Comparison of ENCODE assay signal across 28 cellular contexts in genomic region chr1:43818691-43819090, GRCh38.
"Had no signal": no experiment of that assay in that cellular context is flagged by ENCODE, and none has a peak within 500 bp of the region (broad histone marks: within the 10 kb centered on the region; RNA-seq: fewer than 3 reads in every experiment).

No MANE protein-coding gene starts in this region.

- H3K36me3 ChIP-seq: adrenal gland had no signal

- H3K4me3 ChIP-seq: adrenal gland, Peyer's patch, SJSA1 had no signal

- FAIRE-seq: TTC549 had no signal

- H3K27ac ChIP-seq: adrenal gland, Peyer's patch, SJSA1, VCaP had no signal

- H3K27me3 Mint-ChIP-seq: activated CD4-positive, alpha-beta T cell treated with anti-CD3 and anti-CD28 coated beads for 36 hours; activated CD8-positive, alpha-beta T cell treated with anti-CD3 and anti-CD28 coated beads for 36 hours; activated naive CD8-positive, alpha-beta T cell treated with anti-CD3 and anti-CD28 coated beads for 36 hours had no signal

- DNase-seq: activated CD4-positive, alpha-beta T cell treated with anti-CD3 and anti-CD28 coated beads for 36 hours; activated CD4-positive, alpha-beta T cell treated with anti-CD3 and anti-CD28 coated beads, Interleukin-2, amount 50 U/mL, for 1 hour; activated CD4-positive, CD25-positive, alpha-beta regulatory T cell; activated CD8-positive, alpha-beta memory T cell treated with anti-CD3 and anti-CD28 coated beads, Interleukin-2, amount 50 U/mL, for 4 hours; activated CD8-positive, alpha-beta T cell treated with anti-CD3 and anti-CD28 coated beads for 36 hours; activated gamma-delta T cell treated with Interleukin-2 at 50 U/mL for 16 hours; activated naive CD4-positive, alpha-beta T cell treated with anti-CD3 and anti-CD28 coated beads, Interleukin-2, amount 10 ng/mL, durations not matched to agents 7 days and 5 days; activated naive CD8-positive, alpha-beta T cell treated with anti-CD3 and anti-CD28 coated beads for 36 hours; activated T-cell treated with anti-CD3 and anti-CD28 coated beads, Interleukin-2, amount 50 U/mL, for 72 hours; adrenal gland; anterior cingulate cortex; cerebellar nuclear complex; NCI-H1092; NCI-H1417 treated with DMSO at 0.1 percent for 48 hours; NCI-H1694; NCI-H2029; NCI-H345; NCI-H510A; NCI-H526 treated with DMSO at 0.1 percent for 48 hours; NK-92 treated with Interleukin-12 subunit alpha and Interleukin-12 subunit beta, amount 100 ng/mL, for 24 hours; Peyer's patch; SHP77; T-helper 2 cell; T1000 had no signal

- H3K4me1 Mint-ChIP-seq: activated CD4-positive, alpha-beta T cell treated with anti-CD3 and anti-CD28 coated beads for 36 hours; activated naive CD4-positive, alpha-beta T cell treated with anti-CD3 and anti-CD28 coated beads, Interleukin-2, amount 10 ng/mL, durations not matched to agents 7 days and 5 days; activated naive CD8-positive, alpha-beta T cell treated with anti-CD3 and anti-CD28 coated beads for 36 hours had no signal

- ATAC-seq: activated CD4-positive, alpha-beta T cell treated with anti-CD3 and anti-CD28 coated beads for 36 hours; activated CD8-positive, alpha-beta T cell treated with anti-CD3 and anti-CD28 coated beads for 36 hours; activated T-cell treated with anti-CD3 and anti-CD28 coated beads, Interleukin-2, amount 50 U/mL, for 72 hours had no signal

- H3K27me3 ChIP-seq: adrenal gland, Peyer's patch, SJSA1 had no signal

- H3K4me3 Mint-ChIP-seq: activated CD4-positive, alpha-beta T cell treated with anti-CD3 and anti-CD28 coated beads for 36 hours; activated CD8-positive, alpha-beta T cell treated with anti-CD3 and anti-CD28 coated beads for 36 hours; activated naive CD4-positive, alpha-beta T cell treated with anti-CD3 and anti-CD28 coated beads, Interleukin-2, amount 10 ng/mL, durations not matched to agents 7 days and 5 days; activated naive CD8-positive, alpha-beta T cell treated with anti-CD3 and anti-CD28 coated beads for 36 hours; activated T-cell treated with anti-CD3 and anti-CD28 coated beads, Interleukin-2, amount 50 U/mL, for 72 hours had no signal

- H3K9me3 ChIP-seq: adrenal gland had no signal

- H3K27ac Mint-ChIP-seq: activated CD4-positive, alpha-beta T cell treated with anti-CD3 and anti-CD28 coated beads for 36 hours; activated CD8-positive, alpha-beta T cell treated with anti-CD3 and anti-CD28 coated beads for 36 hours; activated naive CD4-positive, alpha-beta T cell treated with anti-CD3 and anti-CD28 coated beads, Interleukin-2, amount 10 ng/mL, durations not matched to agents 7 days and 5 days; activated naive CD8-positive, alpha-beta T cell treated with anti-CD3 and anti-CD28 coated beads for 36 hours; activated T-cell treated with anti-CD3 and anti-CD28 coated beads, Interleukin-2, amount 50 U/mL, for 72 hours; activated T-helper 2 cell treated with anti-CD3 and anti-CD28 coated beads, Interferon-gamma antibody, Interleukin-2, Interleukin-4, amounts not matched to agents 10 μg/mL and 5 μg/mL and 100 μg/mL, durations not matched to agents 14 hours and 24 hours and 36 hours had no signal

- H3K4me1 ChIP-seq: Peyer's patch had no signal
